8 cellular contexts compared by ENCODE assay signal in genomic region chr13:45370922-45371406, GRCh38. TPM values are rescaled to one million over a fixed set of nuclear protein-coding genes. Genes with fewer than 3 reads are reported as not detected.
DNase-seq lines count a peak whose midpoint lies in the region; ATAC-seq and TF ChIP-seq lines count a peak whose summit lies in the region.

No MANE protein-coding gene starts in this region.

- peaks cover 33% of the 10 kb centered on the region for H3K4me1 Mint-ChIP-seq in Calu3 (ENCODE audit: low read depth, unreplicated experiment)

- H3K27ac ChIP-seq in neural cell (ENCODE audit: low read length) (no peak overlapping the region), stomach smooth muscle (ENCODE audit: low read length) (no peak overlapping the region)

- TF ChIP-seq POLR2A in NB4 (IDR thresholded peaks at IDR 0.05; ENCODE audit: extremely low read depth, insufficient read length): no peak

- H3K9me3 Mint-ChIP-seq in Calu3 (ENCODE audit: low read depth, unreplicated experiment): no peaks in the 10 kb centered on the region

- TF ChIP-seq RAD21 in neural cell (conservative IDR thresholded peaks at IDR 0.05): peak; percentile 50

- H3K9me3 ChIP-seq in neural cell (ENCODE audit: low read length) (no peaks in the 10 kb centered on the region), stomach smooth muscle (ENCODE audit: control insufficient read depth in 2 of 2, low read length in 2 of 2) (no peaks in the 10 kb centered on the region)

- no peaks in the 10 kb centered on the region for H3F3A ChIP-seq in neural cell (ENCODE audit: insufficient read depth, low read length, poor library complexity, severe bottlenecking)

- no TSS peak for BruUV-seq in Calu3 (replicated peaks; lab: Mats Ljungman, UMichigan)

- no peaks in the 10 kb centered on the region for H3K79me2 ChIP-seq in neural cell (replicated peaks; ENCODE audit: insufficient read depth, low read length)

- CTCF ChIA-PET in Calu3 (lab: Charles Lee): no interaction called here

- H3K36me3 ChIP-seq in neural cell (ENCODE audit: insufficient read depth, low read length): no peaks in the 10 kb centered on the region
- H3K36me3 ChIP-seq in stomach smooth muscle (ENCODE audit: control insufficient read depth in 2 of 2, insufficient read depth in 2 of 2, low read length in 2 of 2): peaks cover 3 to 4% of the 10 kb centered on the region in 2 donors

- TF ChIP-seq EP300 in neural cell (conservative IDR thresholded peaks at IDR 0.05; ENCODE audit: poor library complexity, severe bottlenecking): no peak

- H3K9ac ChIP-seq in neural cell (ENCODE audit: low read length) (no peak overlapping the region), stomach smooth muscle (ENCODE audit: low read length in 2 of 2) (peak overlapping the region in 1 of 2 donors; percentile 25)

- DNase-seq in D341Med (ENCODE audit: low spot score): peak; percentile 91
- DNase-seq in NB4 (ENCODE audit: low read depth): peak; percentile 39
- DNase-seq in activated T-helper 1 cell treated with anti-CD3 and anti-CD28 coated beads, Interleukin-2, amount 50 U/mL, for 16 hours (ENCODE audit: low read depth in 1 of 2, low spot score in 1 of 2): peak; percentile 17 to 30
- DNase-seq in fibroblast of peridontal ligament (ENCODE audit: extremely low read depth): peak; percentile 90
- DNase-seq in Calu3: no peak

- no peak overlapping the region for H3K4me3 Mint-ChIP-seq in Calu3 (ENCODE audit: low read depth, unreplicated experiment)

- H3K27ac Mint-ChIP-seq in Calu3 (ENCODE audit: unreplicated experiment): no peak overlapping the region

- peaks cover 4% of the 10 kb centered on the region for H3K4me1 ChIP-seq in stomach smooth muscle (ENCODE audit: control insufficient read depth, insufficient read depth, low read length)

- ATAC-seq in HG02759 (IDR thresholded peaks at IDR 0.05; ENCODE audit: unreplicated experiment): no peak

- H3K4me2 ChIP-seq in neural cell (ENCODE audit: low read length): no peak overlapping the region

- intact Hi-C loops in Calu3 (cut with micrococcal nuclease; ENCODE audit: unreplicated experiment): no loop called here

- H3K27me3 ChIP-seq in neural cell (ENCODE audit: insufficient read depth, low read depth, low read length) (no peaks in the 10 kb centered on the region), stomach smooth muscle (ENCODE audit: control insufficient read depth in 1 of 2, insufficient read depth in 2 of 2, low read length in 2 of 2) (no peaks in the 10 kb centered on the region)

- peaks cover 27% of the 10 kb centered on the region for H3K36me3 Mint-ChIP-seq in Calu3 (ENCODE audit: insufficient read depth, unreplicated experiment)

- H3K4me3 ChIP-seq in NB4 (ENCODE audit: low read depth, low read length) (no peak overlapping the region), neural cell (ENCODE audit: low read length) (no peak overlapping the region), stomach smooth muscle (ENCODE audit: low read length in 2 of 2) (peak overlapping the region; percentile 31 to 55)

- no peak overlapping the region for H2AFZ ChIP-seq in neural cell (ENCODE audit: low read depth, low read length)

- peak; percentile 66 for TF ChIP-seq CTCF in NB4 (IDR thresholded peaks at IDR 0.05; ENCODE audit: low read depth, low read length)
- TF ChIP-seq CTCF in neural cell (IDR thresholded peaks at IDR 0.05; ENCODE audit: poor library complexity, severe bottlenecking): peak; percentile 65
- no peak for TF ChIP-seq CTCF in Calu3 (IDR thresholded peaks at IDR 0.05; ENCODE audit: unreplicated experiment)

- no peaks in the 10 kb centered on the region for H3K9me2 ChIP-seq in neural cell (ENCODE audit: insufficient read depth, low read length)

- H3K27me3 Mint-ChIP-seq in Calu3 (ENCODE audit: unreplicated experiment): no peaks in the 10 kb centered on the region

- no peaks in the 10 kb centered on the region for H4K20me1 ChIP-seq in neural cell (ENCODE audit: insufficient read depth)

TF ChIP-seq in neural cell, 6 proteins besides CTCF, POLR2A, EP300 and RAD21:
- TF ChIP-seq SMC3 (conservative IDR thresholded peaks at IDR 0.05; ENCODE audit: poor library complexity): peak; percentile 52
- TF ChIP-seq MXI1 (conservative IDR thresholded peaks at IDR 0.05; ENCODE audit: poor library complexity, severe bottlenecking): no peak
- no peak for TF ChIP-seq POLR2AphosphoS5 (IDR thresholded peaks at IDR 0.05)
TF ChIP-seq in neural cell: peak in this region for 1.

RNA-seq across cellular contexts. Expression of gene TPT1, which starts 30.0 kb away (rescaled TPM):
- 1,830 and 2,071 TPM in 2 replicates for polyA plus RNA-seq in neural cell
- 768 and 976 TPM in 2 replicates for polyA minus RNA-seq in neural cell
- total RNA-seq in Calu3 (2022): 1,364 and 1,652 TPM in 2 replicates

RNA-seq across cellular contexts. Expression of gene SLC25A30, which starts 47.2 kb away (rescaled TPM):
- polyA plus RNA-seq in neural cell: 3.9 and 4.9 TPM in 2 replicates
- polyA minus RNA-seq in neural cell: 7.5 and 9.8 TPM in 2 replicates
- total RNA-seq in Calu3 (2022): 16.6 and 18.2 TPM in 2 replicates

Comparison
In these comparisons a context has a peak if more than half of its experiments do, and no peak if none do; other contexts are left out.
1. H3K4me3 ChIP-seq: peak in stomach smooth muscle (2 of 2); none in NB4 (single experiment) and neural cell (single experiment).